ENCODE assay signal across 8 cellular contexts in the genomic region with DNA sequence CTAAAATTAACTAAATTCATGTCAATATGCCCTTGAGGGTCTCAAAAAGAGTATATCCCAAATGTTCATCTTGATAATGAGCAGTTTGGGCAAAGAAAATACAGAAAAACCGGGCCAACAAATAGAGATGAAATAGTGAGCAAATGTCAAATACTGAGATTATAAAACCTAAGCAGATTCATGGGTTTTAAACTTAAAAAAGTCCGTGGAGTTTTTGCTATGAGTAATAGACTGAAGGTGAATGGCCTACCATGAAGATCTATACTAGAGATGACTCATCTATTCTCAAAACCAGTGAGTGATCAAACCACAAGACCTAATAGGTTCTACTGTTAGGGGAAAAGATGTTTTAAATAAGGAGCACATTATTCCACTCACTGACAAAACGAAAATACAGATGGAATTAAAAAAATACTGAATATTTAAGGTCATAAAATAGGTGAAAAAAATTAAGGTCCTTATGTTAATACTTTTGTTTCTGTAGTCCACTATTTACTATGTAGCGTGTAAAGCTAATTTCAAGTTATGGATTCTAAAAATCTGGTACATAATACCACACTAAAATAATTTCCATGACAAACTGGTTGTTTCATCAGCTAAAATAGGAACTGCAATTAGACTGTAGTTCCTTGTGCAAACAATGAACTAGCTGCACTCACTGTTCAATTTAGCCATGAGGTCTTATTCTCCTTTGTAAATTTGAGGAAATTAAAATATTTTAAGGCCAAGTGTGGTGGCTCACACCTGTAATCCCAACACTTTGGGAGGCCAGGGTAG.
DNase-seq lines count a peak whose midpoint lies in the region; ATAC-seq and TF ChIP-seq lines count a peak whose summit lies in the region.

No MANE protein-coding gene starts in this region.

- TF ChIP-seq CTCF in fibroblast of pulmonary artery (IDR thresholded peaks at IDR 0.05; ENCODE audit: low read length, missing control alignments) = no peak

- H3K27me3 Mint-ChIP-seq in stimulated activated naive B cell treated with anti-CD40 and anti-IgM and Interleukin-4, amounts not matched to agents 10 μg/mL and 1 μg/mL and 100 μg/mL, for 72 hours = no peaks in the 10 kb centered on the region

- peaks cover 54 to 78% of the 10 kb centered on the region in 2 donors for H3K36me3 Mint-ChIP-seq in stimulated activated naive B cell treated with anti-CD40 and anti-IgM and Interleukin-4, amounts not matched to agents 10 μg/mL and 1 μg/mL and 100 μg/mL, for 72 hours

- peak overlapping the region; percentile 85 to 97 for H3K4me3 Mint-ChIP-seq in stimulated activated naive B cell treated with anti-CD40 and anti-IgM and Interleukin-4, amounts not matched to agents 10 μg/mL and 1 μg/mL and 100 μg/mL, for 72 hours

- H3K9me3 Mint-ChIP-seq in stimulated activated naive B cell treated with anti-CD40 and anti-IgM and Interleukin-4, amounts not matched to agents 10 μg/mL and 1 μg/mL and 100 μg/mL, for 72 hours = no peaks in the 10 kb centered on the region

- H3K27ac Mint-ChIP-seq in stimulated activated naive B cell treated with anti-CD40 and anti-IgM and Interleukin-4, amounts not matched to agents 10 μg/mL and 1 μg/mL and 100 μg/mL, for 72 hours = peak overlapping the region; percentile 100

- ATAC-seq in GM18907 (IDR thresholded peaks at IDR 0.05; ENCODE audit: unreplicated experiment) = peak; percentile 80
- peak; percentile 78 for ATAC-seq in HG03103 (IDR thresholded peaks at IDR 0.05; ENCODE audit: low read depth, unreplicated experiment)
- ATAC-seq in stimulated activated naive B cell treated with anti-CD40 and anti-IgM and Interleukin-4, amounts not matched to agents 10 μg/mL and 1 μg/mL and 100 μg/mL, for 72 hours (replicated peaks) = peak; percentile 88 to 89

- H3K4me1 Mint-ChIP-seq in stimulated activated naive B cell treated with anti-CD40 and anti-IgM and Interleukin-4, amounts not matched to agents 10 μg/mL and 1 μg/mL and 100 μg/mL, for 72 hours = peaks cover 31 to 65% of the 10 kb centered on the region in 2 donors

- peak overlapping the region; percentile 8 for H3K4me3 ChIP-seq in fibroblast of pulmonary artery (replicated peaks; ENCODE audit: low read depth, low read length)

- DNase-seq in AG08396 (ENCODE audit: low spot score) = peak; percentile 32
- peak; percentile 12 to 69 for DNase-seq in SW 1271 (lab: John Stamatoyannopoulos, UW)
- peak; percentile 64 for DNase-seq in fibroblast of pulmonary artery (ENCODE audit: low read depth)
- no peak for DNase-seq in stimulated activated naive B cell treated with anti-CD40 and anti-IgM and Interleukin-4, amounts not matched to agents 10 μg/mL and 1 μg/mL and 100 μg/mL, for 72 hours
- no peak for DNase-seq in DMS 273 treated with DMSO at 0.1 percent for 48 hours (lab: John Stamatoyannopoulos, UW)
- no peak for DNase-seq in NCI-H2171 treated with DMSO at 0.1 percent for 48 hours (lab: John Stamatoyannopoulos, UW)

Comparison
In these comparisons a context has a peak if more than half of its experiments do, and no peak if none do; other contexts are left out.
1. DNase-seq: peak in AG08396 (single experiment), SW 1271 (2 of 2) and fibroblast of pulmonary artery (single experiment); none in stimulated activated naive B cell treated with anti-CD40 and anti-IgM and Interleukin-4, amounts not matched to agents 10 μg/mL and 1 μg/mL and 100 μg/mL, for 72 hours (single experiment), DMS 273 treated with DMSO at 0.1 percent for 48 hours (single experiment) and NCI-H2171 treated with DMSO at 0.1 percent for 48 hours (single experiment).
2. Peak in every context shown above with its lines, with median percentiles within 50 percentile points of each other: ATAC-seq.